In genomic region chr7:2032876-2033407, GRCh38 we compare ENCODE assay signal across 16 cellular contexts.
DNase-seq lines count a peak whose midpoint lies in the region; ATAC-seq, FAIRE-seq and TF ChIP-seq lines count a peak whose summit lies in the region.
"Had no signal": no experiment of that assay in that cellular context is flagged by ENCODE, and none has a peak within 500 bp of the region (broad histone marks: within the 10 kb centered on the region; RNA-seq: fewer than 3 reads in every experiment).

No MANE protein-coding gene starts in this region.

- TF ChIP-seq CTCF in right lobe of liver (IDR thresholded peaks at IDR 0.05) (no peak), HepG2 (CRISPR knock-in tag; IDR thresholded peaks at IDR 0.05) (no peak), mucosa of descending colon (IDR thresholded peaks at IDR 0.05) (no peak), upper lobe of right lung (IDR thresholded peaks at IDR 0.05) (no peak)

- no peaks in the 10 kb centered on the region for H3K79me2 ChIP-seq in HepG2 (ENCODE audit: insufficient read depth, low read length)

- in situ Hi-C loops in HepG2 (cut with HindIII; ENCODE audit: extremely low pct_ligation_motif_present, low pct_unique_long_range_greater_than_20kb), result no loop called here
- in situ Hi-C loops in G401 (cut with HindIII; ENCODE audit: low sequenced_read_pairs), result no loop called here

- 94% methylated on average over 4 of the region's 19 CpGs for WGBS in right lobe of liver (ENCODE audit: insufficient coverage, low coverage, low lambda C conversion rate, missing lambda C conversion rate)
- 98% methylated on average over 14 of the region's 19 CpGs for WGBS in HepG2 (ENCODE audit: low lambda C conversion rate)

- FAIRE-seq in HepG2 (lab: Jason Lieb, UNC), result no peak

- peak overlapping the region; percentile 45 for H3K27ac Mint-ChIP-seq in dendritic cell treated with granulocyte-macrophage colony-stimulating factor and Interleukin-4, amounts not matched to agents 40 ng/mL and 50 ng/mL, for 4 days

- no peak overlapping the region for H3K4me2 ChIP-seq in HepG2 (ENCODE audit: low read depth, low read length)
- H3K4me2 ChIP-seq: KMS-11 had no signal

- H2AFZ ChIP-seq in HepG2 (ENCODE audit: low read length), result no peak overlapping the region

- no peak overlapping the region for H3K9ac ChIP-seq in HepG2 (ENCODE audit: insufficient read depth, low read depth, low read length)
- H3K9ac ChIP-seq: KMS-11 had no signal

- ATAC-seq in right lobe of liver (no peak), HepG2 (no peak), mucosa of descending colon (no peak), upper lobe of right lung (no peak), GM21825 (IDR thresholded peaks at IDR 0.05; ENCODE audit: unreplicated experiment) (no peak)
- ATAC-seq: effector memory CD8-positive, alpha-beta T cell had no signal

- TF ChIP-seq RAD21 in HepG2 (CRISPR knock-in tag; IDR thresholded peaks at IDR 0.05), result no peak

- POLR2A ChIA-PET in HepG2 (lab: Yijun Ruan, JAX), result no interaction called here

- H3K36me3 Mint-ChIP-seq in dendritic cell treated with granulocyte-macrophage colony-stimulating factor and Interleukin-4, amounts not matched to agents 40 ng/mL and 50 ng/mL, for 4 days (ENCODE audit: low read depth), result peaks cover 30% of the 10 kb centered on the region

- no peaks in the 10 kb centered on the region for H3K27me3 Mint-ChIP-seq in dendritic cell treated with granulocyte-macrophage colony-stimulating factor and Interleukin-4, amounts not matched to agents 40 ng/mL and 50 ng/mL, for 4 days
- H3K27me3 Mint-ChIP-seq: effector memory CD8-positive, alpha-beta T cell had no signal

- H3K27me3 ChIP-seq in right lobe of liver (no peaks in the 10 kb centered on the region), HepG2 (ENCODE audit: control insufficient read depth in 1 of 2, insufficient read depth in 2 of 2, low read length in 2 of 2) (no peaks in the 10 kb centered on the region), upper lobe of right lung (no peaks in the 10 kb centered on the region)
- H3K27me3 ChIP-seq: stomach had no signal

- peaks cover 22% of the 10 kb centered on the region for H3K9me3 Mint-ChIP-seq in dendritic cell treated with granulocyte-macrophage colony-stimulating factor and Interleukin-4, amounts not matched to agents 40 ng/mL and 50 ng/mL, for 4 days

- no peaks in the 10 kb centered on the region for H4K20me1 ChIP-seq in HepG2 (ENCODE audit: insufficient read depth, low read length)

- CTCF ChIA-PET in HepG2 (lab: Yijun Ruan, JAX; ENCODE audit: low intra/inter-chr PET ratio, low total read pairs), result no interaction called here

- intact Hi-C loops in right lobe of liver (cut with DNase I), result no loop called here
- intact Hi-C loops in HepG2 (cut with micrococcal nuclease; ENCODE audit: unreplicated experiment), result no loop called here
- intact Hi-C loops in dendritic cell treated with granulocyte-macrophage colony-stimulating factor and Interleukin-4, amounts not matched to agents 40 ng/mL and 50 ng/mL, for 4 days (cut with micrococcal nuclease), result no loop called here
- intact Hi-C loops in mucosa of descending colon (cut with DNase I, micrococcal nuclease), result no loop called here
- intact Hi-C loops in upper lobe of right lung (cut with DNase I), result no loop called here

- no peaks in the 10 kb centered on the region for H3K36me3 ChIP-seq in right lobe of liver
- no peaks in the 10 kb centered on the region for H3K36me3 ChIP-seq in HepG2 (replicated peaks in 1 of 2; ENCODE audit: control insufficient read depth in 1 of 2, insufficient read depth in 2 of 2, low read length in 2 of 2)
- H3K36me3 ChIP-seq in mucosa of descending colon (ENCODE audit: low read depth), result no peaks in the 10 kb centered on the region
- H3K36me3 ChIP-seq in upper lobe of right lung, result no peaks in the 10 kb centered on the region

- no peak overlapping the region for H3K4me3 Mint-ChIP-seq in dendritic cell treated with granulocyte-macrophage colony-stimulating factor and Interleukin-4, amounts not matched to agents 40 ng/mL and 50 ng/mL, for 4 days
- H3K4me3 Mint-ChIP-seq: effector memory CD8-positive, alpha-beta T cell had no signal

- H3K4me3 ChIP-seq in right lobe of liver (no peak overlapping the region), HepG2 (replicated peaks in 1 of 3; ENCODE audit: insufficient read depth in 1 of 3, low read depth in 2 of 3, low read length in 3 of 3) (no peak overlapping the region), mucosa of descending colon (no peak overlapping the region), upper lobe of right lung (no peak overlapping the region)
- H3K4me3 ChIP-seq: stomach had no signal

- H3K4me1 ChIP-seq in right lobe of liver, result no peaks in the 10 kb centered on the region
- H3K4me1 ChIP-seq in HepG2 (ENCODE audit: insufficient read depth, low read length), result peaks cover 19% of the 10 kb centered on the region
- H3K4me1 ChIP-seq in mucosa of descending colon (ENCODE audit: low read depth), result no peaks in the 10 kb centered on the region
- H3K4me1 ChIP-seq in upper lobe of right lung, result peaks cover 6% of the 10 kb centered on the region

- no peak overlapping the region for H3K27ac ChIP-seq in right lobe of liver
- no peak overlapping the region for H3K27ac ChIP-seq in HepG2 (ENCODE audit: extremely low read length, insufficient read depth, low read length)
- no peak overlapping the region for H3K27ac ChIP-seq in upper lobe of right lung
- H3K27ac ChIP-seq: KMS-11, stomach had no signal

- TF ChIP-seq POLR2A in right lobe of liver (IDR thresholded peaks at IDR 0.05) (no peak), HepG2 (IDR thresholded peaks at IDR 0.05; ENCODE audit: insufficient read depth in 1 of 2, low read depth in 2 of 2, low read length in 2 of 2) (no peak)

- peaks cover 37% of the 10 kb centered on the region for H3K4me1 Mint-ChIP-seq in dendritic cell treated with granulocyte-macrophage colony-stimulating factor and Interleukin-4, amounts not matched to agents 40 ng/mL and 50 ng/mL, for 4 days (ENCODE audit: low read depth)

- TF ChIP-seq EP300 in HepG2 (IDR thresholded peaks at IDR 0.05; ENCODE audit: low read depth in 2 of 2, low read length in 2 of 2) (no peak), HepG2 (CRISPR knock-in tag; IDR thresholded peaks at IDR 0.05; ENCODE audit: borderline replicate concordance) (no peak)

- no TSS peak for BruUV-seq in HepG2 (replicated peaks; lab: Mats Ljungman, UMichigan)

- DNase-seq in right lobe of liver (peak in 2 of 3 donors; percentile 7 to 36), HepG2 (ENCODE audit: low spot score) (no peak), mucosa of descending colon (peak in 2 of 3 donors; percentile 8 to 30), upper lobe of right lung (peak; percentile 41), NCI-H510A (lab: John Stamatoyannopoulos, UW) (no peak), G401 (ENCODE audit: low spot score) (no peak)
- DNase-seq: cerebellar nuclear complex; effector memory CD8-positive, alpha-beta T cell; mammary epithelial cell; NCI-H1092 treated with DMSO at 0.1 percent for 48 hours; NCI-H526 treated with DMSO at 0.1 percent for 48 hours; retina; stomach had no signal

- H3K9me3 ChIP-seq in right lobe of liver, result peaks cover 0 to 7% (median 0%) of the 10 kb centered on the region in 4 donors
- H3K9me3 ChIP-seq in HepG2 (ENCODE audit: low read length), result peaks cover 16% of the 10 kb centered on the region
- H3K9me3 ChIP-seq in mucosa of descending colon, result peaks cover 5% of the 10 kb centered on the region
- peaks cover 6% of the 10 kb centered on the region for H3K9me3 ChIP-seq in upper lobe of right lung

TF ChIP-seq in HepG2, 621 proteins besides CTCF, POLR2A, EP300 and RAD21 (continues in another document):
- TF ChIP-seq ZNF30 (CRISPR knock-in tag; IDR thresholded peaks at IDR 0.05), result no peak
- no peak for TF ChIP-seq AHR (CRISPR knock-in tag; IDR thresholded peaks at IDR 0.05)
- TF ChIP-seq ZNF629 (CRISPR knock-in tag; conservative IDR thresholded peaks at IDR 0.05), result no peak
- TF ChIP-seq KDM5A (IDR thresholded peaks at IDR 0.05; ENCODE audit: borderline replicate concordance, low read length), result no peak
- TF ChIP-seq ZNF674 (CRISPR knock-in tag; IDR thresholded peaks at IDR 0.05; ENCODE audit: low read depth), result no peak
- TF ChIP-seq ZNF720 (CRISPR knock-in tag; IDR thresholded peaks at IDR 0.05), result no peak
- TF ChIP-seq, protein P1, sequence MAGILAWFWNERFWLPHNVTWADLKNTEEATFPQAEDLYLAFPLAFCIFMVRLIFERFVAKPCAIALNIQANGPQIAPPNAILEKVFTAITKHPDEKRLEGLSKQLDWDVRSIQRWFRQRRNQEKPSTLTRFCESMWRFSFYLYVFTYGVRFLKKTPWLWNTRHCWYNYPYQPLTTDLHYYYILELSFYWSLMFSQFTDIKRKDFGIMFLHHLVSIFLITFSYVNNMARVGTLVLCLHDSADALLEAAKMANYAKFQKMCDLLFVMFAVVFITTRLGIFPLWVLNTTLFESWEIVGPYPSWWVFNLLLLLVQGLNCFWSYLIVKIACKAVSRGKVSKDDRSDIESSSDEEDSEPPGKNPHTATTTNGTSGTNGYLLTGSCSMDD (CRISPR knock-in tag; IDR thresholded peaks at IDR 0.05), result no peak
- no peak for TF ChIP-seq PHF5A (CRISPR knock-in tag; IDR thresholded peaks at IDR 0.05; ENCODE audit: low read depth, unreplicated experiment)
- no peak for TF ChIP-seq HNRNPL (IDR thresholded peaks at IDR 0.05; ENCODE audit: low read depth, low read length)
- TF ChIP-seq ZBTB21 (CRISPR knock-in tag; IDR thresholded peaks at IDR 0.05), result no peak
- TF ChIP-seq ZNF850 (CRISPR knock-in tag; conservative IDR thresholded peaks at IDR 0.05), result no peak
- TF ChIP-seq XBP1 (CRISPR knock-in tag; IDR thresholded peaks at IDR 0.05), result no peak
- TF ChIP-seq, protein P2, sequence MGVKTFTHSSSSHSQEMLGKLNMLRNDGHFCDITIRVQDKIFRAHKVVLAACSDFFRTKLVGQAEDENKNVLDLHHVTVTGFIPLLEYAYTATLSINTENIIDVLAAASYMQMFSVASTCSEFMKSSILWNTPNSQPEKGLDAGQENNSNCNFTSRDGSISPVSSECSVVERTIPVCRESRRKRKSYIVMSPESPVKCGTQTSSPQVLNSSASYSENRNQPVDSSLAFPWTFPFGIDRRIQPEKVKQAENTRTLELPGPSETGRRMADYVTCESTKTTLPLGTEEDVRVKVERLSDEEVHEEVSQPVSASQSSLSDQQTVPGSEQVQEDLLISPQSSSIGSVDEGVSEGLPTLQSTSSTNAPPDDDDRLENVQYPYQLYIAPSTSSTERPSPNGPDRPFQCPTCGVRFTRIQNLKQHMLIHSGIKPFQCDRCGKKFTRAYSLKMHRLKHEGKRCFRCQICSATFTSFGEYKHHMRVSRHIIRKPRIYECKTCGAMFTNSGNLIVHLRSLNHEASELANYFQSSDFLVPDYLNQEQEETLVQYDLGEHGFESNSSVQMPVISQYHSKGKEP (CRISPR knock-in tag; IDR thresholded peaks at IDR 0.05), result no peak
- TF ChIP-seq RORA (CRISPR knock-in tag; IDR thresholded peaks at IDR 0.05), result no peak
- TF ChIP-seq ZNF546 (CRISPR knock-in tag; conservative IDR thresholded peaks at IDR 0.05), result no peak
- no peak for TF ChIP-seq ZFX (CRISPR knock-in tag; IDR thresholded peaks at IDR 0.05; ENCODE audit: low read depth)

Comparison
In these comparisons a context has a peak if more than half of its experiments do, and no peak if none do; other contexts are left out.
1. DNase-seq: peak in right lobe of liver (2 of 3), mucosa of descending colon (2 of 3) and upper lobe of right lung (single experiment); none in HepG2 (single experiment), NCI-H510A (single experiment) and G401 (single experiment).